Comparison of ENCODE assay signal across 1 cellular context in the genomic region with DNA sequence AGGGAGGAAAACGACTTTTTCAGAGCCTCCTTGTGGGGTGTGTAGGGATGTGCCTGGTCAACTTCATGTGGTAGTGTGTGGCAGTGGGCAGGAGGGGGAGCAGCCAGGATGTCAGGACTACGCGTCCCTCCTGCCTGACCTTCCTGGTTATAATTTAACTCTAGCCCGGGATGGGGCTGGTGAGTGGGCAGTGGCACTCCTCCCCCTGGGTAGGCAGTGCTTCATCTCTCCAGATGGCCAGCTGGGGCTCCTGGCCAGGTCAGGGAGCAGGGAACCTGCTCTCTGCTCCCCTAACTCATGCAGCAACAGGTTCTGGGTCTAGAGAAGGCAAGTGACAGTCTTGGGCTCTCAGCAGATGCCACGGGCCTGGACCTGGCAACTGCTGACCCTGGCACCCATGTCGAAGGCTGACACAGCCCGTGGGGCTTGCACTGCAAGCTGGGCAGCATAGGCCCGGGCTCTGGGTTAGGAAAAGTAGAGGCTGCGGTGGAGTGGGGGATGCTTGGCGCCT.
TF ChIP-seq lines count a peak whose summit lies in the region.

No MANE protein-coding gene starts in this region.

TF ChIP-seq in K562, 482 proteins besides CTCF, POLR2A, EP300 and RAD21:
- no peak for TF ChIP-seq EZH2 (IDR thresholded peaks at IDR 0.05; ENCODE audit: borderline replicate concordance, low read depth, low read length)
TF ChIP-seq in K562: peak in this region for 0.
